In genomic region chr14:66509874-66510273, GRCh38 we compare ENCODE assay signal across 9 cellular contexts. TPM values are rescaled to one million over a fixed set of nuclear protein-coding genes. Genes with fewer than 3 reads are reported as not detected.
A peak's percentile ranks its signal among the peaks of the same experiment; 100 is the strongest.
DNase-seq lines count a peak whose midpoint lies in the region; ATAC-seq and TF ChIP-seq lines count a peak whose summit lies in the region.
"Had no signal": no experiment of that assay in that cellular context is flagged by ENCODE, and none has a peak within 500 bp of the region (broad histone marks: within the 10 kb centered on the region; RNA-seq: fewer than 3 reads in every experiment).

No MANE protein-coding gene starts in this region.

- 41 to 47% methylated on average over 4 of the region's 4 CpGs for WGBS in heart right ventricle, 2 donors
- WGBS in right lobe of liver (ENCODE audit: insufficient coverage, low coverage, low lambda C conversion rate, missing lambda C conversion rate), result 20% methylated on average over 4 of the region's 4 CpGs
- 52 to 53% methylated on average over 4 of the region's 4 CpGs for WGBS in upper lobe of left lung, 2 donors
- 49 to 54% (median 50%) methylated on average over 4 of the region's 4 CpGs for WGBS in adrenal gland, 4 donors

- intact Hi-C loops in heart right ventricle (cut with DNase I) (loop anchor here in 1 of 10 donors (5.0 kb wide), 1 partner anchor 32 kb away; no protein-coding TSS in a partner anchor), left cardiac atrium (cut with DNase I) (no loop called here), right lobe of liver (cut with DNase I) (no loop called here), adrenal gland (cut with DNase I) (no loop called here)

- DNase-seq in heart right ventricle, result no peak
- DNase-seq in left cardiac atrium, result no peak
- DNase-seq in astrocyte of the cerebellum (ENCODE audit: low read depth), result no peak
- no peak for DNase-seq in right lobe of liver
- DNase-seq in upper lobe of left lung, result no peak
- no peak for DNase-seq in COLO829 (ENCODE audit: low spot score)
- DNase-seq in Karpas-422, result no peak
- DNase-seq in adrenal gland, result no peak
- DNase-seq: left colon had no signal

- TF ChIP-seq POLR2A in right lobe of liver (IDR thresholded peaks at IDR 0.05) (no peak), upper lobe of left lung (IDR thresholded peaks at IDR 0.05) (no peak), adrenal gland (IDR thresholded peaks at IDR 0.05) (no peak)

- H3K27me3 ChIP-seq in heart right ventricle, result peaks cover 0 to 6% (median 0%) of the 10 kb centered on the region in 7 donors
- no peaks in the 10 kb centered on the region for H3K27me3 ChIP-seq in right lobe of liver
- H3K27me3 ChIP-seq in upper lobe of left lung, result no peaks in the 10 kb centered on the region
- no peaks in the 10 kb centered on the region for H3K27me3 ChIP-seq in Karpas-422 (ENCODE audit: low read length)
- H3K27me3 ChIP-seq in adrenal gland, result no peaks in the 10 kb centered on the region

- no peak overlapping the region for H3K9ac ChIP-seq in Karpas-422 (ENCODE audit: low read length)

- TF ChIP-seq EP300 in upper lobe of left lung (IDR thresholded peaks at IDR 0.05), result no peak

- peaks cover 13% of the 10 kb centered on the region for H4K20me1 ChIP-seq in Karpas-422 (ENCODE audit: insufficient read depth, low read depth, low read length)

- no peak for ATAC-seq in heart right ventricle
- ATAC-seq in left cardiac atrium, result no peak
- ATAC-seq in right lobe of liver, result no peak
- ATAC-seq in upper lobe of left lung (ENCODE audit: low FRiP score in 2 of 2), result no peak
- ATAC-seq: left colon had no signal

- H3K36me3 ChIP-seq in heart right ventricle, result no peaks in the 10 kb centered on the region
- H3K36me3 ChIP-seq in right lobe of liver, result no peaks in the 10 kb centered on the region
- H3K36me3 ChIP-seq in upper lobe of left lung, result no peaks in the 10 kb centered on the region
- no peaks in the 10 kb centered on the region for H3K36me3 ChIP-seq in Karpas-422 (ENCODE audit: insufficient read depth, low read length)
- H3K36me3 ChIP-seq in adrenal gland (replicated peaks in 1 of 2), result no peaks in the 10 kb centered on the region

- no peaks in the 10 kb centered on the region for H3K79me2 ChIP-seq in Karpas-422 (ENCODE audit: low read length)

- H3K4me1 ChIP-seq in heart right ventricle (peaks cover 0 to 63% (median 56%) of the 10 kb centered on the region in 9 donors), right lobe of liver (peaks cover 0 to 53% (median 4%) of the 10 kb centered on the region in 4 donors), upper lobe of left lung (peaks cover 8 to 29% (median 20%) of the 10 kb centered on the region in 4 donors), Karpas-422 (ENCODE audit: low read length) (peaks cover 30% of the 10 kb centered on the region), adrenal gland (replicated peaks in 1 of 2) (peaks cover 5 to 33% of the 10 kb centered on the region in 2 donors)

- in situ Hi-C loops in astrocyte of the cerebellum (cut with HindIII; ENCODE audit: low sequenced_read_pairs), result no loop called here

- TF ChIP-seq CTCF in heart right ventricle (IDR thresholded peaks at IDR 0.05) (no peak), astrocyte of the cerebellum (IDR thresholded peaks at IDR 0.05; ENCODE audit: low read depth, low read length, missing control alignments) (no peak), right lobe of liver (IDR thresholded peaks at IDR 0.05) (no peak), upper lobe of left lung (IDR thresholded peaks at IDR 0.05) (no peak), adrenal gland (IDR thresholded peaks at IDR 0.05) (no peak)

- H3K4me3 ChIP-seq in heart right ventricle (peak overlapping the region in 9 of 10 donors; percentile 63 to 95 (median 86)), astrocyte of the cerebellum (ENCODE audit: low read depth, low read length) (peak overlapping the region; percentile 86), right lobe of liver (peak overlapping the region; percentile 84 to 87 (median 85)), upper lobe of left lung (peak overlapping the region in 3 of 4 donors; percentile 75 to 94 (median 91)), Karpas-422 (ENCODE audit: low read length) (no peak overlapping the region), adrenal gland (peak overlapping the region in 1 of 4 donors; percentile 72)

- H3K4me2 ChIP-seq in Karpas-422 (ENCODE audit: low read depth, low read length, poor library complexity, severe bottlenecking), result no peak overlapping the region

- no peak overlapping the region for H2AFZ ChIP-seq in Karpas-422 (ENCODE audit: low read length)

- H3K9me3 ChIP-seq in heart right ventricle (no peaks in the 10 kb centered on the region), right lobe of liver (no peaks in the 10 kb centered on the region), upper lobe of left lung (no peaks in the 10 kb centered on the region), Karpas-422 (ENCODE audit: low read length) (no peaks in the 10 kb centered on the region), adrenal gland (replicated peaks in 1 of 3) (no peaks in the 10 kb centered on the region)

- H3K9me2 ChIP-seq in Karpas-422 (replicated peaks; ENCODE audit: insufficient read depth, low read length), result no peaks in the 10 kb centered on the region

- H3K27ac ChIP-seq in heart right ventricle, result peak overlapping the region in 5 of 10 donors; percentile 91 to 96 (median 94)
- peak overlapping the region in 1 of 3 donors; percentile 89 for H3K27ac ChIP-seq in right lobe of liver
- H3K27ac ChIP-seq in upper lobe of left lung, result no peak overlapping the region
- no peak overlapping the region for H3K27ac ChIP-seq in Karpas-422 (ENCODE audit: low read length)
- H3K27ac ChIP-seq in adrenal gland, result no peak overlapping the region

RNA-seq across cellular contexts. Expression of gene GPHN, which starts 1.9 kb away (rescaled TPM):
- total RNA-seq in heart right ventricle, result 10 to 100 TPM; 24.2 to 45.7 (median 32.2) TPM
- 10 to 100 TPM; 12.2 to 48.0 TPM for polyA plus RNA-seq in heart right ventricle
- 10 to 100 TPM; 19.9 to 27.8 TPM for total RNA-seq in left cardiac atrium
- total RNA-seq in right lobe of liver, result 10 to 100 TPM; 21.2 to 81.7 (median 40.2) TPM
- 10 to 100 TPM; 24.4 to 45.1 (median 31.5) TPM for total RNA-seq in upper lobe of left lung
- 4.1 and 7.0 TPM in 2 replicates for total RNA-seq in Karpas-422 (2014; rRNA removed; shearing (Covaris generic); ENCODE audit: low replicate concordance)
- 10 to 100 TPM; 12.5 to 24.4 (median 23.3) TPM for total RNA-seq in adrenal gland
- 10 to 100 TPM; 24.3 to 41.0 (median 34.3) TPM for polyA plus RNA-seq in adrenal gland

RNA-seq across cellular contexts. Expression of gene CCDC196, which starts 23.7 kb away (rescaled TPM):
- not detected for total RNA-seq in heart right ventricle
- not detected for polyA plus RNA-seq in heart right ventricle
- not detected for total RNA-seq in left cardiac atrium
- 1 to 10 TPM in 4 of 6 experiments, not detected in 2; 1.9 to 8.1 (median 5.6) TPM for total RNA-seq in right lobe of liver
- not detected for total RNA-seq in upper lobe of left lung
- not detected in 2 replicates for total RNA-seq in Karpas-422 (2014; rRNA removed; shearing (Covaris generic); ENCODE audit: low replicate concordance)
- total RNA-seq in adrenal gland, result not detected
- not detected for polyA plus RNA-seq in adrenal gland
